Comparison of ENCODE assay signal across 25 cellular contexts in genomic region chr14:53347046-53347445, GRCh38.
"Had no signal": no experiment of that assay in that cellular context is flagged by ENCODE, and none has a peak within 500 bp of the region (broad histone marks: within the 10 kb centered on the region; RNA-seq: fewer than 3 reads in every experiment).

No MANE protein-coding gene starts in this region.

- H3K27me3 ChIP-seq: adrenal gland, breast epithelium, gastroesophageal sphincter, heart right ventricle, right lobe of liver, testis had no signal

- H3K4me1 ChIP-seq: adrenal gland, breast epithelium, gastroesophageal sphincter, heart right ventricle, lower lobe of right lung, psoas muscle, right lobe of liver, testis had no signal

- DNase-seq: activated CD4-positive, alpha-beta T cell treated with anti-CD3 and anti-CD28 coated beads, Interleukin-2, amount 50 U/mL, for 4 hours; activated effector memory CD4-positive, alpha-beta T cell treated with anti-CD3 and anti-CD28 coated beads, Interleukin-2, amount 50 U/mL, for 16 hours; activated T-cell treated with anti-CD3 and anti-CD28 coated beads, Interleukin-2, amount 50 U/mL, for 72 hours; adrenal gland; cerebellar nuclear complex; effector CD4-positive, alpha-beta T cell; heart right ventricle; immature natural killer cell; left colon; lower lobe of right lung; midbrain; nephron progenitor cell; occipital lobe; psoas muscle; right lobe of liver; stimulated activated CD4-positive, alpha-beta T cell treated with anti-CD3 and anti-CD28 coated beads, Interleukin-4, amount 100 ng/mL, for 24 hours; SW 1271; testis; WERI-Rb-1 had no signal

- H3K4me3 ChIP-seq: adrenal gland, breast epithelium, gastroesophageal sphincter, heart right ventricle, lower lobe of right lung, psoas muscle, right lobe of liver, smooth muscle cell, testis had no signal

- ATAC-seq: activated naive CD4-positive, alpha-beta T cell treated with anti-CD3 and anti-CD28 coated beads, Interleukin-2, amount 50 U/mL, for 72 hours; activated T-cell treated with anti-CD3 and anti-CD28 coated beads, Interleukin-2, amount 50 U/mL, for 72 hours; esophagus mucosa; gastroesophageal sphincter; heart right ventricle; left colon; lower lobe of right lung; psoas muscle; right lobe of liver; stimulated activated effector memory CD8-positive, alpha-beta T cell treated with anti-CD3 and anti-CD28 coated beads, Interleukin-12 subunit alpha, Interleukin-12 subunit beta, amount 100 ng/mL, for 72 hours had no signal

- H3K27ac ChIP-seq: adrenal gland, breast epithelium, gastroesophageal sphincter, heart right ventricle, lower lobe of right lung, psoas muscle, right lobe of liver, testis, WERI-Rb-1 had no signal

- H3K36me3 ChIP-seq: adrenal gland, breast epithelium, gastroesophageal sphincter, heart right ventricle, lower lobe of right lung, right lobe of liver, WERI-Rb-1 had no signal

- H3K4me2 ChIP-seq: smooth muscle cell had no signal

- H3K9me3 ChIP-seq: adrenal gland, breast epithelium, gastroesophageal sphincter, heart right ventricle, lower lobe of right lung, psoas muscle, right lobe of liver, testis had no signal
